ENCODE assay signal across 17 cellular contexts in the genomic region with DNA sequence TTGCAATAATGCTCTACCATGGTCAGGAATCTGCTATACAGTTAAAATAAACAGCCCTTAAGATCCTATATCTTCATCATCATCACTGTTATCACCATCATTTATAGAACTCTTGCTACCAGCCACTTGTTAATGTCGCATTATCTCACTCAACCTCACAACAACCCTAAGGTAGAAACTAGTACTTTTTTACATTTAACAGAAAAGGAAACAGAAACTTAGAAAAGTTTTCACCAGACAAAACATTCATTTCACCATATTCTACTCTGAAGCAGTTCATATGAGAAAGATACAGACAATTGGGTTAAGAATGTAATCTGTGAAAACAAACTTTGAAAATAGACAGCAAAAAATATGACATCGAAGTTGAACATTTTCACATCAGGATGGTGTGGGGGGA.
DNase-seq lines count a peak whose midpoint lies in the region; ATAC-seq, FAIRE-seq and TF ChIP-seq lines count a peak whose summit lies in the region.
"Had no signal": no experiment of that assay in that cellular context is flagged by ENCODE, and none has a peak within 500 bp of the region (broad histone marks: within the 10 kb centered on the region; RNA-seq: fewer than 3 reads in every experiment).

No MANE protein-coding gene starts in this region.

- CTCF ChIA-PET in GM12878 (lab: Yijun Ruan, JAX), result no interaction called here

- H3K27me3 ChIP-seq in GM12878 (replicated peaks in 1 of 2; ENCODE audit: control insufficient read depth in 2 of 2, insufficient read depth in 2 of 2, low read length in 1 of 2), result no peaks in the 10 kb centered on the region; a peak in 2 of 4 replicates

- H3K4me2 ChIP-seq in GM12878 (ENCODE audit: control insufficient read depth, insufficient read depth), result no peak overlapping the region
- H3K4me2 ChIP-seq: GM23338 had no signal

- H3K4me3 ChIP-seq in GM12865 (ENCODE audit: low read depth, low read length), result no peak overlapping the region
- H3K4me3 ChIP-seq in GM12878, result 0 out of 2 replicates have a peak overlapping the region, but pooled peaks have one; percentile 25
- H3K4me3 ChIP-seq: GM23338 had no signal

- no peak for TF ChIP-seq POLR2A in GM12878 (IDR thresholded peaks at IDR 0.05; ENCODE audit: low read depth, low read length)

- H2AFZ ChIP-seq in GM12878 (ENCODE audit: control insufficient read depth, low read depth, low read length), result no peak overlapping the region
- H2AFZ ChIP-seq: GM23338 had no signal

- FAIRE-seq in GM12878 (lab: Jason Lieb, UNC), result no peak
- FAIRE-seq: D721Med, G401.6 had no signal

- H3K36me3 ChIP-seq in GM12878 (ENCODE audit: control insufficient read depth in 2 of 2, insufficient read depth in 2 of 2, low read length in 1 of 2), result no peaks in the 10 kb centered on the region

- peak; percentile 67 for ATAC-seq in GM19035 (IDR thresholded peaks at IDR 0.05; ENCODE audit: unreplicated experiment)
- peak; percentile 57 for ATAC-seq in HG02798 (IDR thresholded peaks at IDR 0.05; ENCODE audit: poor library complexity, unreplicated experiment)
- no peak for ATAC-seq in GM12878
- ATAC-seq in GM21423 (IDR thresholded peaks at IDR 0.05; ENCODE audit: unreplicated experiment), result no peak
- ATAC-seq: CD8-positive, alpha-beta T cell; GM23338 had no signal

- H3K79me2 ChIP-seq in GM12878 (ENCODE audit: control insufficient read depth, insufficient read depth, low read length), result no peaks in the 10 kb centered on the region

- WGBS in GM12878 (ENCODE audit: insufficient coverage, insufficient replicate concordance, low lambda C conversion rate, missing lambda C conversion rate), result 58% methylated on average over 2 of the region's 2 CpGs

- DNase-seq in GM12865 (ENCODE audit: low read depth) (peak; percentile 4), GM12878 (ENCODE audit: low read depth, low spot score) (no peak), inferior parietal cortex (ENCODE audit: extremely low spot score) (no peak), activated gamma-delta T cell (lab: John Stamatoyannopoulos, UW) (no peak)
- DNase-seq: CD8-positive, alpha-beta T cell; DMS153; DMS79 treated with DMSO at 0.1 percent for 48 hours; EL; H7 had no signal

- no peak overlapping the region for H3K9ac ChIP-seq in GM12878 (ENCODE audit: control insufficient read depth, insufficient read depth, low read length)

- POLR2A ChIA-PET in GM12878 (lab: Charles Lee), result no interaction called here

- no peaks in the 10 kb centered on the region for H3K4me1 ChIP-seq in GM12878 (ENCODE audit: control insufficient read depth, insufficient read depth, low read length)

- no peak for TF ChIP-seq RAD21 in GM12878 (IDR thresholded peaks at IDR 0.05; ENCODE audit: insufficient read depth, low read depth, low read length)

- H3K9me3 ChIP-seq in GM12878 (replicated peaks; ENCODE audit: control insufficient read depth, insufficient read depth, low read length), result no peaks in the 10 kb centered on the region

- intact Hi-C loops in GM12878 (cut with micrococcal nuclease; ENCODE audit: unreplicated experiment), result no loop called here

- TF ChIP-seq CTCF in GM12865 (IDR thresholded peaks at IDR 0.05; ENCODE audit: insufficient read depth, low read depth, low read length, missing control alignments), result no peak
- TF ChIP-seq CTCF in GM12878 (IDR thresholded peaks at IDR 0.05 in 2 of 3, conservative IDR thresholded peaks at IDR 0.05 in 1 of 3; ENCODE audit: control insufficient read depth in 2 of 3, extremely low read depth in 1 of 3, insufficient read depth in 1 of 3, low read depth in 3 of 3, low read length in 3 of 3), result no peak

- in situ Hi-C loops in GM12878 (cut with MboI), result no loop called here

- no peak overlapping the region for H3K27ac ChIP-seq in GM12878 (ENCODE audit: control insufficient read depth, insufficient read depth)
- H3K27ac ChIP-seq: 22Rv1, HL-60 had no signal

- RAD21 ChIA-PET in GM12878 (lab: Charles Lee; ENCODE audit: unreplicated experiment), result no interaction called here

- no peaks in the 10 kb centered on the region for H4K20me1 ChIP-seq in GM12878 (ENCODE audit: control insufficient read depth, insufficient read depth)

- TF ChIP-seq EP300 in GM12878 (IDR thresholded peaks at IDR 0.05; ENCODE audit: borderline replicate concordance in 1 of 2, control insufficient read depth in 1 of 2, low read depth in 2 of 2, low read length in 2 of 2), result no peak

- SMC1A ChIA-PET in GM12878 (lab: Charles Lee; ENCODE audit: uncharacterized antibody, unreplicated experiment), result no interaction called here

- BruUV-seq in GM12878 (replicated peaks; lab: Mats Ljungman, UMichigan), result no TSS peak

TF ChIP-seq in GM12878, 131 proteins besides CTCF, POLR2A, EP300 and RAD21 (continues in another document):
- TF ChIP-seq IRF4 (IDR thresholded peaks at IDR 0.05; ENCODE audit: low read depth, low read length) (no peak), CREM (IDR thresholded peaks at IDR 0.05; ENCODE audit: low read depth) (no peak), MYB (IDR thresholded peaks at IDR 0.05; ENCODE audit: borderline replicate concordance, low read depth, low read length) (no peak), NFYA (IDR thresholded peaks at IDR 0.05; ENCODE audit: borderline replicate concordance, low read depth, low read length) (no peak), ASH2L (IDR thresholded peaks at IDR 0.05; ENCODE audit: borderline replicate concordance, low read depth) (no peak), ZNF217 (IDR thresholded peaks at IDR 0.05) (no peak), EZH2 (IDR thresholded peaks at IDR 0.05; ENCODE audit: borderline replicate concordance, control insufficient read depth, low read depth, low read length) (no peak), CBX3 (IDR thresholded peaks at IDR 0.05; ENCODE audit: borderline replicate concordance, low read depth) (no peak), CEBPB (IDR thresholded peaks at IDR 0.05; ENCODE audit: borderline replicate concordance in 1 of 2, low read depth in 2 of 2, low read length in 2 of 2) (no peak)
- TF ChIP-seq, protein P1, sequence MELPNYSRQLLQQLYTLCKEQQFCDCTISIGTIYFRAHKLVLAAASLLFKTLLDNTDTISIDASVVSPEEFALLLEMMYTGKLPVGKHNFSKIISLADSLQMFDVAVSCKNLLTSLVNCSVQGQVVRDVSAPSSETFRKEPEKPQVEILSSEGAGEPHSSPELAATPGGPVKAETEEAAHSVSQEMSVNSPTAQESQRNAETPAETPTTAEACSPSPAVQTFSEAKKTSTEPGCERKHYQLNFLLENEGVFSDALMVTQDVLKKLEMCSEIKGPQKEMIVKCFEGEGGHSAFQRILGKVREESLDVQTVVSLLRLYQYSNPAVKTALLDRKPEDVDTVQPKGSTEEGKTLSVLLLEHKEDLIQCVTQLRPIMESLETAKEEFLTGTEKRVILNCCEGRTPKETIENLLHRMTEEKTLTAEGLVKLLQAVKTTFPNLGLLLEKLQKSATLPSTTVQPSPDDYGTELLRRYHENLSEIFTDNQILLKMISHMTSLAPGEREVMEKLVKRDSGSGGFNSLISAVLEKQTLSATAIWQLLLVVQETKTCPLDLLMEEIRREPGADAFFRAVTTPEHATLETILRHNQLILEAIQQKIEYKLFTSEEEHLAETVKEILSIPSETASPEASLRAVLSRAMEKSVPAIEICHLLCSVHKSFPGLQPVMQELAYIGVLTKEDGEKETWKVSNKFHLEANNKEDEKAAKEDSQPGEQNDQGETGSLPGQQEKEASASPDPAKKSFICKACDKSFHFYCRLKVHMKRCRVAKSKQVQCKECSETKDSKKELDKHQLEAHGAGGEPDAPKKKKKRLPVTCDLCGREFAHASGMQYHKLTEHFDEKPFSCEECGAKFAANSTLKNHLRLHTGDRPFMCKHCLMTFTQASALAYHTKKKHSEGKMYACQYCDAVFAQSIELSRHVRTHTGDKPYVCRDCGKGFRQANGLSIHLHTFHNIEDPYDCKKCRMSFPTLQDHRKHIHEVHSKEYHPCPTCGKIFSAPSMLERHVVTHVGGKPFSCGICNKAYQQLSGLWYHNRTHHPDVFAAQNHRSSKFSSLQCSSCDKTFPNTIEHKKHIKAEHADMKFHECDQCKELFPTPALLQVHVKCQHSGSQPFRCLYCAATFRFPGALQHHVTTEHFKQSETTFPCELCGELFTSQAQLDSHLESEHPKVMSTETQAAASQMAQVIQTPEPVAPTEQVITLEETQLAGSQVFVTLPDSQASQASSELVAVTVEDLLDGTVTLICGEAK (IDR thresholded peaks at IDR 0.05; ENCODE audit: borderline replicate concordance), result no peak
- TF ChIP-seq, protein P2, sequence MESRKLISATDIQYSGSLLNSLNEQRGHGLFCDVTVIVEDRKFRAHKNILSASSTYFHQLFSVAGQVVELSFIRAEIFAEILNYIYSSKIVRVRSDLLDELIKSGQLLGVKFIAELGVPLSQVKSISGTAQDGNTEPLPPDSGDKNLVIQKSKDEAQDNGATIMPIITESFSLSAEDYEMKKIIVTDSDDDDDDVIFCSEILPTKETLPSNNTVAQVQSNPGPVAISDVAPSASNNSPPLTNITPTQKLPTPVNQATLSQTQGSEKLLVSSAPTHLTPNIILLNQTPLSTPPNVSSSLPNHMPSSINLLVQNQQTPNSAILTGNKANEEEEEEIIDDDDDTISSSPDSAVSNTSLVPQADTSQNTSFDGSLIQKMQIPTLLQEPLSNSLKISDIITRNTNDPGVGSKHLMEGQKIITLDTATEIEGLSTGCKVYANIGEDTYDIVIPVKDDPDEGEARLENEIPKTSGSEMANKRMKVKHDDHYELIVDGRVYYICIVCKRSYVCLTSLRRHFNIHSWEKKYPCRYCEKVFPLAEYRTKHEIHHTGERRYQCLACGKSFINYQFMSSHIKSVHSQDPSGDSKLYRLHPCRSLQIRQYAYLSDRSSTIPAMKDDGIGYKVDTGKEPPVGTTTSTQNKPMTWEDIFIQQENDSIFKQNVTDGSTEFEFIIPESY (IDR thresholded peaks at IDR 0.05), result no peak
- TF ChIP-seq, protein P3, sequence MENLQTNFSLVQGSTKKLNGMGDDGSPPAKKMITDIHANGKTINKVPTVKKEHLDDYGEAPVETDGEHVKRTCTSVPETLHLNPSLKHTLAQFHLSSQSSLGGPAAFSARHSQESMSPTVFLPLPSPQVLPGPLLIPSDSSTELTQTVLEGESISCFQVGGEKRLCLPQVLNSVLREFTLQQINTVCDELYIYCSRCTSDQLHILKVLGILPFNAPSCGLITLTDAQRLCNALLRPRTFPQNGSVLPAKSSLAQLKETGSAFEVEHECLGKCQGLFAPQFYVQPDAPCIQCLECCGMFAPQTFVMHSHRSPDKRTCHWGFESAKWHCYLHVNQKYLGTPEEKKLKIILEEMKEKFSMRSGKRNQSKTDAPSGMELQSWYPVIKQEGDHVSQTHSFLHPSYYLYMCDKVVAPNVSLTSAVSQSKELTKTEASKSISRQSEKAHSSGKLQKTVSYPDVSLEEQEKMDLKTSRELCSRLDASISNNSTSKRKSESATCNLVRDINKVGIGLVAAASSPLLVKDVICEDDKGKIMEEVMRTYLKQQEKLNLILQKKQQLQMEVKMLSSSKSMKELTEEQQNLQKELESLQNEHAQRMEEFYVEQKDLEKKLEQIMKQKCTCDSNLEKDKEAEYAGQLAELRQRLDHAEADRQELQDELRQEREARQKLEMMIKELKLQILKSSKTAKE (IDR thresholded peaks at IDR 0.05; ENCODE audit: low read depth, poor library complexity, severe bottlenecking), result no peak

Comparison
In these comparisons a context has a peak if more than half of its experiments do, and no peak if none do; other contexts are left out.
1. ATAC-seq: peak in GM19035 (single experiment) and HG02798 (single experiment); none in GM12878 (single experiment) and GM21423 (single experiment).